ENCODE assay signal across 8 cellular contexts in genomic region chr7:82572195-82572880, GRCh38.
DNase-seq lines count a peak whose midpoint lies in the region; ATAC-seq and TF ChIP-seq lines count a peak whose summit lies in the region.

No MANE protein-coding gene starts in this region.

- no peak overlapping the region for H3K9ac ChIP-seq in SU-DHL-6 (ENCODE audit: low read length)

- intact Hi-C loops in adrenal gland (cut with DNase I) (loop anchor here in 1 of 2 donors (10.0 kb wide), 3 partner anchors 338 to 1088 kb away; no protein-coding TSS in a partner anchor), left ventricle myocardium inferior (cut with micrococcal nuclease) (loop anchor here (10.0 kb wide), 1 partner anchor 528 kb away; no protein-coding TSS in a partner anchor)

- H3K4me1 ChIP-seq in adrenal gland (replicated peaks in 1 of 2) (no peaks in the 10 kb centered on the region), left ventricle myocardium inferior (peaks cover 7% of the 10 kb centered on the region)

- no peaks in the 10 kb centered on the region for H3K9me2 ChIP-seq in SU-DHL-6 (replicated peaks; ENCODE audit: insufficient read depth, low read length)

- no peak overlapping the region for H2AFZ ChIP-seq in SU-DHL-6 (ENCODE audit: low read depth, low read length, severe bottlenecking)

- H3F3A ChIP-seq in SU-DHL-6 (ENCODE audit: insufficient read depth) = no peaks in the 10 kb centered on the region

- 1 to 2% (median 1%) methylated on average over 9 of the region's 9 CpGs for WGBS in adrenal gland, 4 donors

- H3K27ac ChIP-seq in SU-DHL-6 (ENCODE audit: low read depth, low read length) (no peak overlapping the region), adrenal gland (no peak overlapping the region), left ventricle myocardium inferior (replicated peaks) (no peak overlapping the region)

- H3K27me3 ChIP-seq in SU-DHL-6 (ENCODE audit: low read length) (no peaks in the 10 kb centered on the region), adrenal gland (no peaks in the 10 kb centered on the region), left ventricle myocardium inferior (ENCODE audit: low read depth) (no peaks in the 10 kb centered on the region)

- H4K20me1 ChIP-seq in SU-DHL-6 (ENCODE audit: low read depth, low read length) = no peaks in the 10 kb centered on the region

- no peaks in the 10 kb centered on the region for H3K9me3 ChIP-seq in SU-DHL-6 (ENCODE audit: insufficient read depth, low read length)
- H3K9me3 ChIP-seq in adrenal gland (replicated peaks in 1 of 3) = no peaks in the 10 kb centered on the region
- H3K9me3 ChIP-seq in left ventricle myocardium inferior (replicated peaks) = no peaks in the 10 kb centered on the region

- H3K4me3 ChIP-seq in GM12875 (ENCODE audit: low read depth, low read length) (no peak overlapping the region), SU-DHL-6 (ENCODE audit: insufficient read depth, low read length, poor library complexity, severe bottlenecking) (no peak overlapping the region), adrenal gland (no peak overlapping the region), left ventricle myocardium inferior (no peak overlapping the region)

- TF ChIP-seq CTCF in GM12875 (IDR thresholded peaks at IDR 0.05; ENCODE audit: borderline replicate concordance, insufficient read depth, low read depth, low read length) (peak; percentile 83), SU-DHL-6 (IDR thresholded peaks at IDR 0.05; ENCODE audit: insufficient read depth, low read length, poor library complexity, severe bottlenecking) (peak; percentile 92), adrenal gland (IDR thresholded peaks at IDR 0.05) (peak; percentile 77 to 95 (median 88)), left ventricle myocardium inferior (IDR thresholded peaks at IDR 0.05; ENCODE audit: borderline replicate concordance) (peak; percentile 96)

- H3K4me2 ChIP-seq in SU-DHL-6 (ENCODE audit: low read depth, low read length, poor library complexity, severe bottlenecking) = no peak overlapping the region

- no peaks in the 10 kb centered on the region for H3K79me2 ChIP-seq in SU-DHL-6 (ENCODE audit: insufficient read depth, low read length)

- DNase-seq in NCI-H1105 (lab: John Stamatoyannopoulos, UW) (peak; percentile 90), adrenal gland (peak; percentile 85 to 95 (median 90)), left ventricle myocardium inferior (peak; percentile 79), retina (peak; percentile 81), OCI-M2 (lab: John Stamatoyannopoulos, UW; ENCODE audit: unreplicated experiment) (no peak)

- H3K36me3 ChIP-seq in SU-DHL-6 (ENCODE audit: low read length) (no peaks in the 10 kb centered on the region), adrenal gland (replicated peaks in 1 of 2) (no peaks in the 10 kb centered on the region), left ventricle myocardium inferior (no peaks in the 10 kb centered on the region)

- ATAC-seq in HG02642 (IDR thresholded peaks at IDR 0.05; ENCODE audit: poor library complexity, unreplicated experiment) = peak; percentile 98

- TF ChIP-seq POLR2A in adrenal gland (IDR thresholded peaks at IDR 0.05) = no peak
